In genomic region chr5:173891367-173891766, GRCh38 we compare ENCODE assay signal across 8 cellular contexts. TPM values are rescaled to one million over a fixed set of nuclear protein-coding genes. Genes with fewer than 3 reads are reported as not detected.
DNase-seq lines count a peak whose midpoint lies in the region; ATAC-seq and TF ChIP-seq lines count a peak whose summit lies in the region.

No MANE protein-coding gene starts in this region.

- peak overlapping the region; percentile 58 for H3K4me3 ChIP-seq in GM12864 (ENCODE audit: low read depth, low read length)
- H3K4me3 ChIP-seq in WERI-Rb-1 (ENCODE audit: low read depth, low read length), result peak overlapping the region; percentile 53
- H3K4me3 ChIP-seq in fibroblast of the aortic adventitia (ENCODE audit: low read depth, low read length), result peak overlapping the region; percentile 64
- H3K4me3 ChIP-seq in skeletal muscle cell (ENCODE audit: low read depth, low read length), result peak overlapping the region; percentile 93

- no peaks in the 10 kb centered on the region for H3K9me3 ChIP-seq in WERI-Rb-1 (ENCODE audit: severe bottlenecking)

- TF ChIP-seq CTCF in GM12864 (IDR thresholded peaks at IDR 0.05; ENCODE audit: low read depth, low read length, missing control alignments) (no peak), WERI-Rb-1 (IDR thresholded peaks at IDR 0.05; ENCODE audit: low read depth, low read length) (no peak), fibroblast of the aortic adventitia (IDR thresholded peaks at IDR 0.05; ENCODE audit: insufficient read depth, low read length) (no peak)

- no peaks in the 10 kb centered on the region for H3K27me3 ChIP-seq in WERI-Rb-1 (ENCODE audit: insufficient read depth, low read depth, severe bottlenecking)

- DNase-seq in GM12864 (ENCODE audit: low read depth), result no peak
- no peak for DNase-seq in WERI-Rb-1
- no peak for DNase-seq in fibroblast of the aortic adventitia (ENCODE audit: low read depth)
- DNase-seq in skeletal muscle cell (ENCODE audit: low read depth), result no peak
- no peak for DNase-seq in NCI-H1048 (lab: John Stamatoyannopoulos, UW)
- no peak for DNase-seq in amygdala (lab: John Stamatoyannopoulos, UW)
- DNase-seq in RKO (ENCODE audit: low spot score), result no peak

- H3K36me3 ChIP-seq in WERI-Rb-1, result peaks cover 3% of the 10 kb centered on the region; the same call in 1 of the 2 replicates

- no peak for ATAC-seq in HG03460 (IDR thresholded peaks at IDR 0.05; ENCODE audit: unreplicated experiment)

- H3K27ac ChIP-seq in WERI-Rb-1, result peak overlapping the region; percentile 27; the same call in 1 of the 2 replicates

RNA-seq across cellular contexts. Expression of gene CPEB4, which starts 3.2 kb away (rescaled TPM):
- total RNA-seq in fibroblast of the aortic adventitia (ENCODE audit: low replicate concordance), result 14.0 and 24.4 TPM in 2 replicates
